In the genomic region with DNA sequence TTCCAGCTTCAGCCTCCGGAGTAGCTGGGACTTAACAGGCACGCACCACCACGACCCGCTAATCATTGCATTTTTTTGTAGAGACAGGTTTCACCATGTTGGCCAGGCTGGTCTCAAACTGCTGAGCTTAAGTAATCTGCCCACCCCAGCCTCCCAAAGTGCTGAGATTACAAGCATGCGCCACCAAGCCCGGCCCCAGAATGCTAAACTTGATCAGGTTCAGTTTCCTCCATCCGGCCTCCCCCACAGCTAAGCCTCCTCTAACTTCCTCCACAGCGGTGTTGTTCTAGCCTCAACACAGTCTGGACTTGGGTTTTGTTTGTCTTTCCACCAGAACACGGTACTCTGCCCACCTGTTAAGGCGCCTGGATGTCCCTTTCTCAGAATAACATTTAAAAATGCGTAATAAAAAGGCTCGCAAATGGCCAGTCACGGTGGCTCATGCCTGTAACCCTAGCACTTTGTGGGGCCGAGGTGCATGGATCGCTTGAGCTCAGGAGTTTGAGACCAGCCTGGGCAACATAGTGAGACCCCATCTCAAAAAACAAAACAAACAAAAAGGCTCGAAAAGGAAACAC, we compare ENCODE assay signal across 1 cellular context.
TF ChIP-seq lines count a peak whose summit lies in the region.

No MANE protein-coding gene starts in this region.

TF ChIP-seq in K562, 482 proteins besides CTCF, POLR2A, EP300 and RAD21 (continued from another document):
- no peak; the same call in 1 of the 2 replicates for TF ChIP-seq KAT7 (CRISPR knock-in tag; IDR thresholded peaks at IDR 0.05; ENCODE audit: borderline replicate concordance)
- TF ChIP-seq KDM5B (IDR thresholded peaks at IDR 0.05; ENCODE audit: insufficient replicate concordance, low read depth, low read length), result no peak
- TF ChIP-seq DMBX1 (CRISPR knock-in tag; IDR thresholded peaks at IDR 0.05; ENCODE audit: borderline replicate concordance), result no peak
- no peak for TF ChIP-seq ZBTB17 (CRISPR knock-in tag; IDR thresholded peaks at IDR 0.05)
- TF ChIP-seq ZNF274 (IDR thresholded peaks at IDR 0.05; ENCODE audit: borderline replicate concordance, low read depth, low read length), result no peak
